Comparison of ENCODE assay signal across 25 cellular contexts in the genomic region with DNA sequence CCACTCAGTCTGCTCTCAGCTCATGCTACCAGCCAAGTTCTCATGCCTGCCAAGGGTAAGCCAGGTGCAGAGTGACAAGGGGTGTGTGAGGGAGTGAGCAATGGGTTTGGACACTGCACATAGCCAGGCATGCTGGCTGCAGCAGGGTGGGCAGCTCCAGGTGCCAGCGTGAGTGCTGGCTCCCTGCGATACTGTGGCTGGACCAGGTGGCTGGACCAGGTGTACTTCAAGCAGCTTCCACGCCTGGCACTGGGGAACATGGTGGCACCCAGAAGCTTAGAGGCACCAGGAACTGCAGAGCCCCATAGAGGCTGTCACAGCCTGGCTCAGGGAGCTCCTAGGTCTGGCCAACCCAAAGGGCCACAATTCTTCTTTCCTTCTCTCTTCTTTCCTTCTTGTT.
"Had no signal": no experiment of that assay in that cellular context is flagged by ENCODE, and none has a peak within 500 bp of the region (broad histone marks: within the 10 kb centered on the region; RNA-seq: fewer than 3 reads in every experiment).

No MANE protein-coding gene starts in this region.

- H3K27me3 ChIP-seq: adrenal gland, body of pancreas, colonic mucosa had no signal

- H3K27ac ChIP-seq: adrenal gland, body of pancreas, colonic mucosa, epithelial cell of prostate, VCaP had no signal

- H3K4me1 Mint-ChIP-seq: activated CD4-positive, alpha-beta memory T cell treated with anti-CD3 and anti-CD28 coated beads, Interleukin-2, amount 10 ng/mL, durations not matched to agents 7 days and 5 days; activated CD4-positive, alpha-beta T cell treated with anti-CD3 and anti-CD28 coated beads, Interleukin-2, amount 10 ng/mL, durations not matched to agents 7 days and 5 days; activated naive CD4-positive, alpha-beta T cell treated with anti-CD3 and anti-CD28 coated beads, Interleukin-2, amount 50 U/mL, for 24 hours; activated naive CD8-positive, alpha-beta T cell treated with anti-CD3 and anti-CD28 coated beads for 36 hours; activated naive CD8-positive, alpha-beta T cell treated with anti-CD3 and anti-CD28 coated beads, Interleukin-2, amount 50 U/mL, for 24 hours; WTC11 had no signal

- H3K9me3 Mint-ChIP-seq: activated CD4-positive, alpha-beta memory T cell treated with anti-CD3 and anti-CD28 coated beads, Interleukin-2, amount 10 ng/mL, durations not matched to agents 7 days and 5 days; activated CD4-positive, alpha-beta T cell treated with anti-CD3 and anti-CD28 coated beads, Interleukin-2, amount 10 ng/mL, durations not matched to agents 7 days and 5 days; activated naive CD4-positive, alpha-beta T cell treated with anti-CD3 and anti-CD28 coated beads for 36 hours; activated naive CD4-positive, alpha-beta T cell treated with anti-CD3 and anti-CD28 coated beads, Interleukin-2, amount 50 U/mL, for 24 hours; activated naive CD8-positive, alpha-beta T cell treated with anti-CD3 and anti-CD28 coated beads for 36 hours; activated naive CD8-positive, alpha-beta T cell treated with anti-CD3 and anti-CD28 coated beads, Interleukin-2, amount 50 U/mL, for 24 hours; activated T-cell treated with anti-CD3 and anti-CD28 coated beads, Interleukin-2, amount 50 U/mL, for 24 hours; activated T-cell treated with anti-CD3 and anti-CD28 coated beads, Interleukin-2, amount 50 U/mL, for 72 hours had no signal

- H3K27ac Mint-ChIP-seq: activated CD4-positive, alpha-beta memory T cell treated with anti-CD3 and anti-CD28 coated beads, Interleukin-2, amount 10 ng/mL, durations not matched to agents 7 days and 5 days; activated CD4-positive, alpha-beta T cell treated with anti-CD3 and anti-CD28 coated beads, Interleukin-2, amount 10 ng/mL, durations not matched to agents 7 days and 5 days; activated naive CD4-positive, alpha-beta T cell treated with anti-CD3 and anti-CD28 coated beads for 36 hours; activated naive CD4-positive, alpha-beta T cell treated with anti-CD3 and anti-CD28 coated beads, Interleukin-2, amount 50 U/mL, for 24 hours; activated naive CD8-positive, alpha-beta T cell treated with anti-CD3 and anti-CD28 coated beads for 36 hours; activated naive CD8-positive, alpha-beta T cell treated with anti-CD3 and anti-CD28 coated beads, Interleukin-2, amount 50 U/mL, for 24 hours; activated T-cell treated with anti-CD3 and anti-CD28 coated beads, Interleukin-2, amount 50 U/mL, for 24 hours; activated T-cell treated with anti-CD3 and anti-CD28 coated beads, Interleukin-2, amount 50 U/mL, for 72 hours; WTC11 had no signal

- H3K4me3 Mint-ChIP-seq: activated CD4-positive, alpha-beta memory T cell treated with anti-CD3 and anti-CD28 coated beads, Interleukin-2, amount 10 ng/mL, durations not matched to agents 7 days and 5 days; activated CD4-positive, alpha-beta T cell treated with anti-CD3 and anti-CD28 coated beads, Interleukin-2, amount 10 ng/mL, durations not matched to agents 7 days and 5 days; activated naive CD4-positive, alpha-beta T cell treated with anti-CD3 and anti-CD28 coated beads for 36 hours; activated naive CD4-positive, alpha-beta T cell treated with anti-CD3 and anti-CD28 coated beads, Interleukin-2, amount 50 U/mL, for 24 hours; activated naive CD8-positive, alpha-beta T cell treated with anti-CD3 and anti-CD28 coated beads for 36 hours; activated naive CD8-positive, alpha-beta T cell treated with anti-CD3 and anti-CD28 coated beads, Interleukin-2, amount 50 U/mL, for 24 hours; activated T-cell treated with anti-CD3 and anti-CD28 coated beads, Interleukin-2, amount 50 U/mL, for 24 hours; activated T-cell treated with anti-CD3 and anti-CD28 coated beads, Interleukin-2, amount 50 U/mL, for 72 hours; WTC11 had no signal

- H3K27me3 Mint-ChIP-seq: activated CD4-positive, alpha-beta memory T cell treated with anti-CD3 and anti-CD28 coated beads, Interleukin-2, amount 10 ng/mL, durations not matched to agents 7 days and 5 days; activated CD4-positive, alpha-beta T cell treated with anti-CD3 and anti-CD28 coated beads, Interleukin-2, amount 10 ng/mL, durations not matched to agents 7 days and 5 days; activated naive CD4-positive, alpha-beta T cell treated with anti-CD3 and anti-CD28 coated beads, Interleukin-2, amount 50 U/mL, for 24 hours; activated naive CD8-positive, alpha-beta T cell treated with anti-CD3 and anti-CD28 coated beads for 36 hours; activated naive CD8-positive, alpha-beta T cell treated with anti-CD3 and anti-CD28 coated beads, Interleukin-2, amount 50 U/mL, for 24 hours; activated T-cell treated with anti-CD3 and anti-CD28 coated beads, Interleukin-2, amount 50 U/mL, for 24 hours had no signal

- DNase-seq: activated CD4-positive, alpha-beta memory T cell treated with anti-CD3 and anti-CD28 coated beads, Interleukin-2, amount 10 ng/mL, durations not matched to agents 7 days and 5 days; activated CD4-positive, alpha-beta T cell treated with anti-CD3 and anti-CD28 coated beads for 1 hour; activated CD4-positive, alpha-beta T cell treated with anti-CD3 and anti-CD28 coated beads for 4 hours; activated CD4-positive, alpha-beta T cell treated with anti-CD3 and anti-CD28 coated beads, Interleukin-2, amount 10 ng/mL, durations not matched to agents 7 days and 5 days; activated CD4-positive, alpha-beta T cell treated with anti-CD3 and anti-CD28 coated beads, Interleukin-2, amount 50 U/mL, for 4 hours; activated CD8-positive, alpha-beta memory T cell treated with anti-CD3 and anti-CD28 coated beads, Interleukin-2, amount 50 U/mL, for 48 hours; activated naive CD4-positive, alpha-beta T cell treated with anti-CD3 and anti-CD28 coated beads for 36 hours; activated naive CD8-positive, alpha-beta T cell treated with anti-CD3 and anti-CD28 coated beads for 36 hours; activated naive CD8-positive, alpha-beta T cell treated with anti-CD3 and anti-CD28 coated beads, Interleukin-2, amount 50 U/mL, for 24 hours; activated T-cell treated with anti-CD3 and anti-CD28 coated beads for 4 hours; activated T-cell treated with anti-CD3 and anti-CD28 coated beads, Interleukin-2, amount 50 U/mL, for 24 hours; activated T-cell treated with anti-CD3 and anti-CD28 coated beads, Interleukin-2, amount 50 U/mL, for 72 hours; adrenal gland; amygdala; body of pancreas; central memory CD4-positive, alpha-beta T cell; cerebellar nuclear complex; colonic mucosa; effector CD8-positive, alpha-beta T cell; foreskin fibroblast; T-helper 2 cell had no signal

- H3K36me3 Mint-ChIP-seq: activated naive CD4-positive, alpha-beta T cell treated with anti-CD3 and anti-CD28 coated beads, Interleukin-2, amount 50 U/mL, for 24 hours; activated naive CD8-positive, alpha-beta T cell treated with anti-CD3 and anti-CD28 coated beads for 36 hours; WTC11 had no signal

- H3K9me3 ChIP-seq: adrenal gland, body of pancreas, colonic mucosa had no signal

- ATAC-seq: activated naive CD8-positive, alpha-beta T cell treated with anti-CD3 and anti-CD28 coated beads, Interleukin-2, amount 50 U/mL, for 24 hours; activated T-cell treated with anti-CD3 and anti-CD28 coated beads, Interleukin-2, amount 50 U/mL, for 72 hours; body of pancreas; WTC11 had no signal

- H3K4me1 ChIP-seq: adrenal gland, body of pancreas, colonic mucosa had no signal

- H3K36me3 ChIP-seq: adrenal gland, colonic mucosa had no signal

- H3K4me3 ChIP-seq: adrenal gland, body of pancreas, colonic mucosa had no signal
